ENCODE assay signal across 1 cellular context in the genomic region with DNA sequence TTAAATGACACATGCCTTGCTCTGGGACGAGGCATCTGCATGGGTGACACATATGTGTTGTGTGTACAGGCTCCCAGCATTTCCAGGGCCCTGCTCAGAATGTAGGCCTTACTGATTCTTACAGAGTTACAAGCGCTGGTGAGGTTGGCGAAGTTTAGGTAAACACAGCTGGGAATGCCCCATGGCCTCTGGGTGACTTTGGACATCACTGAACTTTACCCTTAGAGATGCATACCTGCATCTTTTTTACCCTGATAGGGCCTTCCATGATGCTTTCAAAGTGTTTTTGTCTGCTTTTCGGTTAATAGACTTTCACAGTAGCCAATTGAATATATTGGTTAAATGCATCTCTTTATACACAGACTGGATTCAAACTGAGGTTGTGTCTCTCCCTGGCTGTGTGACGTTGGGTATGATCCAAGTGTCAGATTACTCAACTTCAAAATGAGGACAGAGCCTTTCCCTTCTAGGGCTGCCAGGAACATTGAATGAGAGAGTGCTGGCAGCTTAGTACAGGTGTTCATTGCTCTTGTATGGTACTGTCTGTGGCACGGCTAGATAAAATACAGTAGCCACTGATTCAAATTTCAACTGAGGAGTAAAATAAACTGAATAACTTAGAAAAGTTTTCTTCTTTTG.
TF ChIP-seq lines count a peak whose summit lies in the region.

No MANE protein-coding gene starts in this region.

TF ChIP-seq in HepG2, 621 proteins besides CTCF, POLR2A, EP300 and RAD21 (continued from another document and continues in another):
- TF ChIP-seq CREB1 (IDR thresholded peaks at IDR 0.05) (no peak), CREB1 (CRISPR knock-in tag; IDR thresholded peaks at IDR 0.05) (no peak), ZBTB3 (CRISPR knock-in tag; IDR thresholded peaks at IDR 0.05; ENCODE audit: borderline replicate concordance, low read depth) (no peak), KDM4B (CRISPR knock-in tag; IDR thresholded peaks at IDR 0.05) (no peak), NFIB (CRISPR knock-in tag; IDR thresholded peaks at IDR 0.05; ENCODE audit: borderline replicate concordance) (no peak), ZNF30 (CRISPR knock-in tag; IDR thresholded peaks at IDR 0.05) (no peak), GATAD2A (CRISPR knock-in tag; IDR thresholded peaks at IDR 0.05) (peak; percentile 35; the same call in 1 of the 2 replicates), ZBTB10 (CRISPR knock-in tag; IDR thresholded peaks at IDR 0.05; ENCODE audit: borderline replicate concordance) (no peak), PAWR (CRISPR knock-in tag; IDR thresholded peaks at IDR 0.05; ENCODE audit: borderline replicate concordance) (no peak), LCORL (IDR thresholded peaks at IDR 0.05) (no peak), LCORL (CRISPR knock-in tag; IDR thresholded peaks at IDR 0.05) (peak; percentile 54; the same call in 1 of the 2 replicates), RARA (CRISPR knock-in tag; IDR thresholded peaks at IDR 0.05) (peak; percentile 91), TEAD3 (CRISPR knock-in tag; optimal IDR thresholded peaks at IDR 0.05; ENCODE audit: borderline replicate concordance) (peak; percentile 81), DMAP1 (CRISPR knock-in tag; IDR thresholded peaks at IDR 0.05) (no peak), NR2F2 (IDR thresholded peaks at IDR 0.05; ENCODE audit: borderline replicate concordance, low read depth) (peak; percentile 39; the same call in 1 of the 2 replicates), ZEB1 (IDR thresholded peaks at IDR 0.05; ENCODE audit: insufficient replicate concordance, low read depth) (peak; percentile 49), ZNF660 (CRISPR knock-in tag; IDR thresholded peaks at IDR 0.05; ENCODE audit: borderline replicate concordance, low read depth) (no peak), NCOA2 (CRISPR knock-in tag; IDR thresholded peaks at IDR 0.05) (0 out of 2 replicates have a peak, but pooled peaks have one; percentile 29), ZNF496 (CRISPR knock-in tag; IDR thresholded peaks at IDR 0.05; ENCODE audit: insufficient replicate concordance) (no peak), ZHX2 (IDR thresholded peaks at IDR 0.05; ENCODE audit: low read depth) (no peak), ZHX2 (CRISPR knock-in tag; IDR thresholded peaks at IDR 0.05; ENCODE audit: borderline replicate concordance) (no peak), SOX6 (IDR thresholded peaks at IDR 0.05) (no peak), SOX6 (CRISPR knock-in tag; IDR thresholded peaks at IDR 0.05) (0 out of 2 replicates have a peak, but pooled peaks have one; percentile 18), MYNN (CRISPR knock-in tag; IDR thresholded peaks at IDR 0.05; ENCODE audit: low read depth) (no peak), ZNF563 (CRISPR knock-in tag; IDR thresholded peaks at IDR 0.05) (no peak), RFX1 (IDR thresholded peaks at IDR 0.05) (no peak), MED1 (CRISPR knock-in tag; IDR thresholded peaks at IDR 0.05) (0 out of 2 replicates have a peak, but pooled peaks have one; percentile 20), PHF20 (CRISPR knock-in tag; IDR thresholded peaks at IDR 0.05) (no peak), ZNF570 (CRISPR knock-in tag; IDR thresholded peaks at IDR 0.05; ENCODE audit: borderline replicate concordance) (no peak), NCOA1 (CRISPR knock-in tag; IDR thresholded peaks at IDR 0.05) (no peak), MTA3 (CRISPR knock-in tag; IDR thresholded peaks at IDR 0.05) (no peak), NKX3-1 (CRISPR knock-in tag; IDR thresholded peaks at IDR 0.05) (no peak), GFI1 (CRISPR knock-in tag; IDR thresholded peaks at IDR 0.05; ENCODE audit: borderline replicate concordance) (no peak), KLF13 (CRISPR knock-in tag; IDR thresholded peaks at IDR 0.05) (no peak), ESRRA (CRISPR knock-in tag; IDR thresholded peaks at IDR 0.05; ENCODE audit: low read depth) (peak; percentile 67; the same call in 1 of the 2 replicates), ZNF441 (CRISPR knock-in tag; IDR thresholded peaks at IDR 0.05; ENCODE audit: borderline replicate concordance) (no peak), MBNL3 (CRISPR knock-in tag; conservative IDR thresholded peaks at IDR 0.05) (no peak), ZNF550 (CRISPR knock-in tag; IDR thresholded peaks at IDR 0.05; ENCODE audit: borderline replicate concordance) (no peak), ZNF280B (CRISPR knock-in tag; IDR thresholded peaks at IDR 0.05; ENCODE audit: borderline replicate concordance) (no peak), HOXA3 (CRISPR knock-in tag; IDR thresholded peaks at IDR 0.05) (peak; percentile 16; the same call in 1 of the 2 replicates), JUN (CRISPR knock-in tag; IDR thresholded peaks at IDR 0.05) (no peak), ZNF772 (CRISPR knock-in tag; IDR thresholded peaks at IDR 0.05) (no peak), HMG20B (CRISPR knock-in tag; conservative IDR thresholded peaks at IDR 0.05) (no peak), ZNF790 (CRISPR knock-in tag; IDR thresholded peaks at IDR 0.05; ENCODE audit: borderline replicate concordance) (no peak), RXRA (CRISPR knock-in tag; IDR thresholded peaks at IDR 0.05) (peak; percentile 57; the same call in 1 of the 2 replicates)
- TF ChIP-seq, protein P1, sequence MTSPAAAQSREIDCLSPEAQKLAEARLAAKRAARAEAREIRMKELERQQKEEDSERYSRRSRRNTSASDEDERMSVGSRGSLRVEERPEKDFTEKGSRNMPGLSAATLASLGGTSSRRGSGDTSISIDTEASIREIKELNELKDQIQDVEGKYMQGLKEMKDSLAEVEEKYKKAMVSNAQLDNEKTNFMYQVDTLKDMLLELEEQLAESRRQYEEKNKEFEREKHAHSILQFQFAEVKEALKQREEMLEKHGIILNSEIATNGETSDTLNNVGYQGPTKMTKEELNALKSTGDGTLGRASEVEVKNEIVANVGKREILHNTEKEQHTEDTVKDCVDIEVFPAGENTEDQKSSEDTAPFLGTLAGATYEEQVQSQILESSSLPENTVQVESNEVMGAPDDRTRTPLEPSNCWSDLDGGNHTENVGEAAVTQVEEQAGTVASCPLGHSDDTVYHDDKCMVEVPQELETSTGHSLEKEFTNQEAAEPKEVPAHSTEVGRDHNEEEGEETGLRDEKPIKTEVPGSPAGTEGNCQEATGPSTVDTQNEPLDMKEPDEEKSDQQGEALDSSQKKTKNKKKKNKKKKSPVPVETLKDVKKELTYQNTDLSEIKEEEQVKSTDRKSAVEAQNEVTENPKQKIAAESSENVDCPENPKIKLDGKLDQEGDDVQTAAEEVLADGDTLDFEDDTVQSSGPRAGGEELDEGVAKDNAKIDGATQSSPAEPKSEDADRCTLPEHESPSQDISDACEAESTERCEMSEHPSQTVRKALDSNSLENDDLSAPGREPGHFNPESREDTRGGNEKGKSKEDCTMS (CRISPR knock-in tag; conservative IDR thresholded peaks at IDR 0.05): no peak
- TF ChIP-seq, protein P2, sequence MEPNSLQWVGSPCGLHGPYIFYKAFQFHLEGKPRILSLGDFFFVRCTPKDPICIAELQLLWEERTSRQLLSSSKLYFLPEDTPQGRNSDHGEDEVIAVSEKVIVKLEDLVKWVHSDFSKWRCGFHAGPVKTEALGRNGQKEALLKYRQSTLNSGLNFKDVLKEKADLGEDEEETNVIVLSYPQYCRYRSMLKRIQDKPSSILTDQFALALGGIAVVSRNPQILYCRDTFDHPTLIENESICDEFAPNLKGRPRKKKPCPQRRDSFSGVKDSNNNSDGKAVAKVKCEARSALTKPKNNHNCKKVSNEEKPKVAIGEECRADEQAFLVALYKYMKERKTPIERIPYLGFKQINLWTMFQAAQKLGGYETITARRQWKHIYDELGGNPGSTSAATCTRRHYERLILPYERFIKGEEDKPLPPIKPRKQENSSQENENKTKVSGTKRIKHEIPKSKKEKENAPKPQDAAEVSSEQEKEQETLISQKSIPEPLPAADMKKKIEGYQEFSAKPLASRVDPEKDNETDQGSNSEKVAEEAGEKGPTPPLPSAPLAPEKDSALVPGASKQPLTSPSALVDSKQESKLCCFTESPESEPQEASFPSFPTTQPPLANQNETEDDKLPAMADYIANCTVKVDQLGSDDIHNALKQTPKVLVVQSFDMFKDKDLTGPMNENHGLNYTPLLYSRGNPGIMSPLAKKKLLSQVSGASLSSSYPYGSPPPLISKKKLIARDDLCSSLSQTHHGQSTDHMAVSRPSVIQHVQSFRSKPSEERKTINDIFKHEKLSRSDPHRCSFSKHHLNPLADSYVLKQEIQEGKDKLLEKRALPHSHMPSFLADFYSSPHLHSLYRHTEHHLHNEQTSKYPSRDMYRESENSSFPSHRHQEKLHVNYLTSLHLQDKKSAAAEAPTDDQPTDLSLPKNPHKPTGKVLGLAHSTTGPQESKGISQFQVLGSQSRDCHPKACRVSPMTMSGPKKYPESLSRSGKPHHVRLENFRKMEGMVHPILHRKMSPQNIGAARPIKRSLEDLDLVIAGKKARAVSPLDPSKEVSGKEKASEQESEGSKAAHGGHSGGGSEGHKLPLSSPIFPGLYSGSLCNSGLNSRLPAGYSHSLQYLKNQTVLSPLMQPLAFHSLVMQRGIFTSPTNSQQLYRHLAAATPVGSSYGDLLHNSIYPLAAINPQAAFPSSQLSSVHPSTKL (CRISPR knock-in tag; IDR thresholded peaks at IDR 0.05): peak; percentile 59; the same call in 1 of the 2 replicates
- TF ChIP-seq, protein P3, sequence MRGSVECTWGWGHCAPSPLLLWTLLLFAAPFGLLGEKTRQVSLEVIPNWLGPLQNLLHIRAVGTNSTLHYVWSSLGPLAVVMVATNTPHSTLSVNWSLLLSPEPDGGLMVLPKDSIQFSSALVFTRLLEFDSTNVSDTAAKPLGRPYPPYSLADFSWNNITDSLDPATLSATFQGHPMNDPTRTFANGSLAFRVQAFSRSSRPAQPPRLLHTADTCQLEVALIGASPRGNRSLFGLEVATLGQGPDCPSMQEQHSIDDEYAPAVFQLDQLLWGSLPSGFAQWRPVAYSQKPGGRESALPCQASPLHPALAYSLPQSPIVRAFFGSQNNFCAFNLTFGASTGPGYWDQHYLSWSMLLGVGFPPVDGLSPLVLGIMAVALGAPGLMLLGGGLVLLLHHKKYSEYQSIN (CRISPR knock-in tag; IDR thresholded peaks at IDR 0.05; ENCODE audit: borderline replicate concordance): no peak
